In genomic region chr2:55929476-55929875, GRCh38 we compare ENCODE assay signal across 29 cellular contexts. TPM values are rescaled to one million over a fixed set of nuclear protein-coding genes. Genes with fewer than 3 reads are reported as not detected.
"Had no signal": no experiment of that assay in that cellular context is flagged by ENCODE, and none has a peak within 500 bp of the region (broad histone marks: within the 10 kb centered on the region; RNA-seq: fewer than 3 reads in every experiment).

No MANE protein-coding gene starts in this region.

- DNase-seq: activated CD4-positive, alpha-beta memory T cell treated with anti-CD3 and anti-CD28 coated beads, Interleukin-2, amount 10 ng/mL, durations not matched to agents 7 days and 5 days; activated CD4-positive, alpha-beta T cell treated with anti-CD3 and anti-CD28 coated beads for 36 hours; activated CD4-positive, alpha-beta T cell treated with anti-CD3 and anti-CD28 coated beads, Interleukin-2, amount 10 ng/mL, durations not matched to agents 24 days and 14 days; activated CD4-positive, CD25-positive, alpha-beta regulatory T cell; activated CD4-positive, CD25-positive, alpha-beta regulatory T cell treated with anti-CD3 and anti-CD28 coated beads, Interleukin-2, amount 50 U/mL, for 72 hours; activated effector memory CD4-positive, alpha-beta T cell treated with Interleukin-2 at 50 U/mL for 16 hours; activated gamma-delta T cell treated with Interleukin-2 at 50 U/mL for 16 hours; activated naive CD4-positive, alpha-beta T cell treated with anti-CD3 and anti-CD28 coated beads, Interleukin-2, amount 50 U/mL, for 16 hours; activated naive CD4-positive, alpha-beta T cell treated with Interleukin-2 at 50 U/mL for 16 hours; activated T-cell treated with anti-CD3 and anti-CD28 coated beads, Interleukin-2, amount 50 U/mL, for 4 hours; adrenal gland; amygdala; aorta; body of pancreas; caudate nucleus; cortex of kidney; dermis blood vessel endothelial cell; effector CD4-positive, alpha-beta T cell; effector memory CD8-positive, alpha-beta T cell; erythroblast; foreskin keratinocyte; gastrocnemius medialis; glutamatergic neuron; heart left ventricle; T-helper 1 cell; T-helper 17 cell had no signal

- H3K4me1 ChIP-seq: adrenal gland, body of pancreas, esophagus muscularis mucosa, foreskin keratinocyte, gastrocnemius medialis, heart left ventricle had no signal

- H3K9me3 Mint-ChIP-seq: activated CD4-positive, alpha-beta memory T cell treated with anti-CD3 and anti-CD28 coated beads, Interleukin-2, amount 10 ng/mL, durations not matched to agents 7 days and 5 days; activated CD4-positive, alpha-beta T cell treated with anti-CD3 and anti-CD28 coated beads, Interleukin-2, amount 10 ng/mL, durations not matched to agents 24 days and 14 days; activated T-cell treated with anti-CD3 and anti-CD28 coated beads, Interleukin-2, amount 50 U/mL, for 4 hours had no signal

- ATAC-seq: activated CD4-positive, alpha-beta T cell treated with anti-CD3 and anti-CD28 coated beads for 36 hours; activated T-cell treated with anti-CD3 and anti-CD28 coated beads, Interleukin-2, amount 50 U/mL, for 4 hours; activated T-helper 17 cell treated with anti-CD3 and anti-CD28 coated beads, Interleukin-2, amount 50 U/mL, for 72 hours; body of pancreas; effector memory CD8-positive, alpha-beta T cell; foreskin keratinocyte; gastrocnemius medialis; heart left ventricle; T-helper 17 cell had no signal

- H3K4me3 ChIP-seq: adrenal gland, body of pancreas, esophagus muscularis mucosa, gastrocnemius medialis, heart left ventricle had no signal

- H3K9me3 ChIP-seq: adrenal gland, body of pancreas, esophagus muscularis mucosa, gastrocnemius medialis, heart left ventricle had no signal

- H3K4me3 Mint-ChIP-seq: activated CD4-positive, alpha-beta memory T cell treated with anti-CD3 and anti-CD28 coated beads, Interleukin-2, amount 10 ng/mL, durations not matched to agents 7 days and 5 days; activated CD4-positive, alpha-beta T cell treated with anti-CD3 and anti-CD28 coated beads for 36 hours; activated CD4-positive, alpha-beta T cell treated with anti-CD3 and anti-CD28 coated beads, Interleukin-2, amount 10 ng/mL, durations not matched to agents 24 days and 14 days; activated naive CD8-positive, alpha-beta T cell; activated T-cell treated with anti-CD3 and anti-CD28 coated beads, Interleukin-2, amount 50 U/mL, for 4 hours; activated T-helper 17 cell treated with anti-CD3 and anti-CD28 coated beads, Interleukin-2, amount 50 U/mL, for 72 hours; effector memory CD8-positive, alpha-beta T cell; T-helper 17 cell had no signal

- H3K27ac ChIP-seq: adrenal gland, body of pancreas, esophagus muscularis mucosa, foreskin keratinocyte, gastrocnemius medialis, heart left ventricle had no signal

- H3K36me3 ChIP-seq: adrenal gland, esophagus muscularis mucosa, gastrocnemius medialis, heart left ventricle had no signal

- H3K27me3 ChIP-seq: body of pancreas, foreskin keratinocyte had no signal

- H3K4me1 Mint-ChIP-seq: activated CD4-positive, alpha-beta memory T cell treated with anti-CD3 and anti-CD28 coated beads, Interleukin-2, amount 10 ng/mL, durations not matched to agents 7 days and 5 days; activated CD4-positive, alpha-beta T cell treated with anti-CD3 and anti-CD28 coated beads for 36 hours; activated CD4-positive, alpha-beta T cell treated with anti-CD3 and anti-CD28 coated beads, Interleukin-2, amount 10 ng/mL, durations not matched to agents 24 days and 14 days; activated T-helper 17 cell treated with anti-CD3 and anti-CD28 coated beads, Interleukin-2, amount 50 U/mL, for 72 hours; T-helper 17 cell had no signal

- H3K36me3 Mint-ChIP-seq: activated naive CD8-positive, alpha-beta T cell had no signal

- H3K27ac Mint-ChIP-seq: activated CD4-positive, alpha-beta memory T cell treated with anti-CD3 and anti-CD28 coated beads, Interleukin-2, amount 10 ng/mL, durations not matched to agents 7 days and 5 days; activated CD4-positive, alpha-beta T cell treated with anti-CD3 and anti-CD28 coated beads for 36 hours; activated CD4-positive, alpha-beta T cell treated with anti-CD3 and anti-CD28 coated beads, Interleukin-2, amount 10 ng/mL, durations not matched to agents 24 days and 14 days; activated naive CD8-positive, alpha-beta T cell; activated T-helper 17 cell treated with anti-CD3 and anti-CD28 coated beads, Interleukin-2, amount 50 U/mL, for 72 hours; effector memory CD8-positive, alpha-beta T cell; T-helper 17 cell had no signal

RNA-seq across cellular contexts. Expression of gene EFEMP1, which starts 5.9 kb away (rescaled TPM):
- total RNA-seq: activated CD4-positive, alpha-beta memory T cell treated with anti-CD3 and anti-CD28 coated beads, Interleukin-2, amount 10 ng/mL, durations not matched to agents 7 days and 5 days; activated CD4-positive, alpha-beta T cell treated with anti-CD3 and anti-CD28 coated beads for 36 hours; activated CD4-positive, alpha-beta T cell treated with anti-CD3 and anti-CD28 coated beads, Interleukin-2, amount 10 ng/mL, durations not matched to agents 24 days and 14 days; activated T-helper 17 cell treated with anti-CD3 and anti-CD28 coated beads, Interleukin-2, amount 50 U/mL, for 72 hours; T-helper 17 cell had no signal
